17 cellular contexts compared by ENCODE assay signal in genomic region chr10:23535381-23535780, GRCh38.
DNase-seq lines count a peak whose midpoint lies in the region; ATAC-seq and TF ChIP-seq lines count a peak whose summit lies in the region.
"Had no signal": no experiment of that assay in that cellular context is flagged by ENCODE, and none has a peak within 500 bp of the region (broad histone marks: within the 10 kb centered on the region; RNA-seq: fewer than 3 reads in every experiment).

No MANE protein-coding gene starts in this region.

- H4K20me1 ChIP-seq in DOHH2 (ENCODE audit: control insufficient read depth, insufficient read depth, low read depth, low read length) (no peaks in the 10 kb centered on the region), OCI-LY3 (ENCODE audit: insufficient read depth, low read length) (no peaks in the 10 kb centered on the region)

- 69 to 95% methylated on average over 1 of the region's 1 CpG for WGBS in upper lobe of left lung, 2 donors

- H3K36me3 ChIP-seq in DOHH2 (ENCODE audit: control insufficient read depth, low read length) (no peaks in the 10 kb centered on the region; the same call in 1 of the 2 replicates), OCI-LY3 (replicated peaks; ENCODE audit: low read depth, low read length) (no peaks in the 10 kb centered on the region), upper lobe of left lung (no peaks in the 10 kb centered on the region)
- H3K36me3 ChIP-seq: ovary, Peyer's patch had no signal

- no peak overlapping the region for H2AFZ ChIP-seq in OCI-LY3 (ENCODE audit: low read depth, low read length)

- TF ChIP-seq EP300 in upper lobe of left lung (IDR thresholded peaks at IDR 0.05) = no peak

- no peaks in the 10 kb centered on the region for H3K79me2 ChIP-seq in DOHH2 (ENCODE audit: control insufficient read depth, low read length)
- no peaks in the 10 kb centered on the region for H3K79me2 ChIP-seq in OCI-LY3 (ENCODE audit: low read length)

- no peaks in the 10 kb centered on the region for H3F3A ChIP-seq in DOHH2 (ENCODE audit: control insufficient read depth, insufficient read depth)

- H3K9me3 ChIP-seq in DOHH2 (ENCODE audit: control insufficient read depth, insufficient read depth, low read length) (no peaks in the 10 kb centered on the region), OCI-LY3 (ENCODE audit: insufficient read depth, low read length) (no peaks in the 10 kb centered on the region), upper lobe of left lung (no peaks in the 10 kb centered on the region)
- H3K9me3 ChIP-seq: ovary, Peyer's patch had no signal

- H3K4me3 ChIP-seq in DOHH2 (ENCODE audit: low read length) (no peak overlapping the region), OCI-LY3 (ENCODE audit: low read length) (no peak overlapping the region), epithelial cell of proximal tubule (ENCODE audit: low read depth, low read length) (no peak overlapping the region), upper lobe of left lung (no peak overlapping the region)
- H3K4me3 ChIP-seq: ovary, Peyer's patch, skin epidermis had no signal

- no peak overlapping the region for H3K9ac ChIP-seq in OCI-LY3 (ENCODE audit: low read length)

- no peak overlapping the region for H3K27ac ChIP-seq in DOHH2 (ENCODE audit: low read depth, low read length)
- no peak overlapping the region for H3K27ac ChIP-seq in OCI-LY3 (ENCODE audit: low read length)
- no peak overlapping the region for H3K27ac ChIP-seq in upper lobe of left lung
- H3K27ac ChIP-seq: ovary, Peyer's patch, skin epidermis had no signal

- DNase-seq in AG09319 (ENCODE audit: extremely low read depth, low read depth) (no peak), epithelial cell of proximal tubule (ENCODE audit: low read depth) (no peak), upper lobe of left lung (no peak), NCI-H1436 treated with DMSO at 0.1 percent for 48 hours (lab: John Stamatoyannopoulos, UW) (no peak)
- DNase-seq: activated gamma-delta T cell treated with Interleukin-2 at 50 U/mL for 16 hours; hypothalamus; left colon; NCI-H1930; ovary; Peyer's patch; stimulated activated naive B cell treated with anti-CD40 and anti-IgM and Interleukin-4, amounts not matched to agents 10 μg/mL and 1 μg/mL and 100 μg/mL, for 72 hours; T-cell had no signal

- ATAC-seq in upper lobe of left lung (ENCODE audit: low FRiP score in 2 of 2) (no peak), HG03280 (IDR thresholded peaks at IDR 0.05; ENCODE audit: unreplicated experiment) (no peak), HG03196 (IDR thresholded peaks at IDR 0.05; ENCODE audit: unreplicated experiment) (no peak)
- ATAC-seq: left colon; stimulated activated naive B cell treated with anti-CD40 and anti-IgM and Interleukin-4, amounts not matched to agents 10 μg/mL and 1 μg/mL and 100 μg/mL, for 72 hours had no signal

- H3K9me2 ChIP-seq in DOHH2 (replicated peaks; ENCODE audit: control insufficient read depth, low read length) = no peaks in the 10 kb centered on the region

- TF ChIP-seq POLR2A in upper lobe of left lung (IDR thresholded peaks at IDR 0.05) = no peak

- peaks cover 17% of the 10 kb centered on the region for H3K4me1 ChIP-seq in DOHH2 (ENCODE audit: control insufficient read depth, low read length)
- H3K4me1 ChIP-seq in OCI-LY3 (ENCODE audit: low read length) = no peaks in the 10 kb centered on the region
- peaks cover 0 to 6% (median 3%) of the 10 kb centered on the region in 4 donors for H3K4me1 ChIP-seq in upper lobe of left lung
- H3K4me1 ChIP-seq: Peyer's patch had no signal

- H3K27me3 ChIP-seq in DOHH2 (ENCODE audit: control insufficient read depth, low read length) (no peaks in the 10 kb centered on the region), OCI-LY3 (ENCODE audit: low read depth, low read length) (peaks cover 2% of the 10 kb centered on the region; the same call in 1 of the 2 replicates), upper lobe of left lung (no peaks in the 10 kb centered on the region)
- H3K27me3 ChIP-seq: ovary, Peyer's patch had no signal

- H3K4me2 ChIP-seq in DOHH2 (ENCODE audit: low read length) = no peak overlapping the region
- H3K4me2 ChIP-seq in OCI-LY3 (ENCODE audit: low read length) = no peak overlapping the region

- TF ChIP-seq CTCF in AG09319 (IDR thresholded peaks at IDR 0.05; ENCODE audit: low read depth, low read length) = peak; percentile 39
- TF ChIP-seq CTCF in DOHH2 (IDR thresholded peaks at IDR 0.05; ENCODE audit: low read depth, low read length, poor library complexity, severe bottlenecking) = peak; percentile 55
- peak; percentile 15; the same call in 1 of the 2 replicates for TF ChIP-seq CTCF in OCI-LY3 (IDR thresholded peaks at IDR 0.05; ENCODE audit: low read depth, low read length)
- TF ChIP-seq CTCF in epithelial cell of proximal tubule (conservative IDR thresholded peaks at IDR 0.05; ENCODE audit: low read depth, low read length) = peak; percentile 64
- TF ChIP-seq CTCF in upper lobe of left lung (IDR thresholded peaks at IDR 0.05) = no peak

Comparison
In these comparisons a context has a peak if more than half of its experiments do, and no peak if none do; other contexts are left out.
1. CTCF ChIP-seq: peak in AG09319 (single experiment), DOHH2 (single experiment), OCI-LY3 (single experiment) and epithelial cell of proximal tubule (single experiment); none in upper lobe of left lung (0 of 6).